9 cellular contexts compared by ENCODE assay signal in the genomic region with DNA sequence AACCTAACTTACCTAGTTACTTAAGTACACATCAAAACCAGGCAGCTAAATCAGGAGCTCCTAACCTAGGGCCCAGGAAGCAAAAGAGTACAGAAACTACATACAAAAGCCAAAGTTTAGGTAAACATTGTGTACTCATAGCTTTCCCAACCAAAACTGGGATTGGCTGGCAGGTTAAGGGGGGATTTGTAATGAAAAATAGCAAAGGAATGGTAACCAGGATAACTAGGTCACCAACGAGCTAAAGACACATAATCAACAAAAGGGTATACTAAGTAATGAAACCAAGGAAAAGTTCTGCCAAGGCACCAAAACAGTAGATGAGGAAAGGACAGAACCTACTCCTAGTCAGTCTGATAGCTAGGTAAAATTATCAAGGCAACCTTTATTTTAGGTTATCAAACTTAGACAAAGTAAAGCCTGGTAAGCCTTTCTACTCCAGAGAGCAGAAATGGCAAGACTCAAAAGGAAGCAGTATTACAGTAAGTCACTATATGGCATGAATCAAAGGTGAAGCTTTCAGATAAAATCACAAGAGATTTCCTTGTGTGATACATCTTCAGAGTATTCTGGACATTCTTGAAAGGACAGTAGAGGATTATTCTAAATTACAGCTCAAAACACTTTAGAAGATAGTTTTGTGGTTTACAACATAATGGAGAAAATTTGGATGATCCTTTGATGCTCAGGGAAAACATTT. TPM values are rescaled to one million over a fixed set of nuclear protein-coding genes. Genes with fewer than 3 reads are reported as not detected.
DNase-seq lines count a peak whose midpoint lies in the region; ATAC-seq and TF ChIP-seq lines count a peak whose summit lies in the region.
"Had no signal": no experiment of that assay in that cellular context is flagged by ENCODE, and none has a peak within 500 bp of the region (broad histone marks: within the 10 kb centered on the region; RNA-seq: fewer than 3 reads in every experiment).

No MANE protein-coding gene starts in this region.

- H3K27ac ChIP-seq in SK-N-MC (peak overlapping the region; percentile 28; the same call in 1 of the 2 replicates), esophagus (ENCODE audit: low read depth in 2 of 2, low read length in 1 of 2) (peak overlapping the region; percentile 41 to 58), osteoblast (ENCODE audit: low read depth, low read length) (peak overlapping the region; percentile 60)

- H3K4me1 ChIP-seq in esophagus (ENCODE audit: control insufficient read depth in 2 of 2, insufficient read depth in 2 of 2, low read length in 1 of 2) (peaks cover 0 to 10% of the 10 kb centered on the region in 2 donors), osteoblast (ENCODE audit: insufficient read depth, low read length) (peaks cover 62% of the 10 kb centered on the region)

- H3K4me3 ChIP-seq in SK-N-MC (peak overlapping the region; percentile 19), esophagus (ENCODE audit: low read depth in 1 of 2, low read length in 2 of 2) (peak overlapping the region in 1 of 2 donors; percentile 19), osteoblast (ENCODE audit: insufficient read depth, low read length) (peak overlapping the region; percentile 8)

- H3K4me2 ChIP-seq in osteoblast (ENCODE audit: insufficient read depth, low read length), result peak overlapping the region; percentile 90

- no peak overlapping the region for H3K9ac ChIP-seq in SK-N-MC (ENCODE audit: insufficient read length)

- peaks cover 99% of the 10 kb centered on the region for H3K36me3 ChIP-seq in SK-N-MC (ENCODE audit: insufficient read depth, low read length)
- peaks cover 4 to 14% of the 10 kb centered on the region in 2 donors for H3K36me3 ChIP-seq in esophagus (ENCODE audit: control insufficient read depth in 2 of 2, insufficient read depth in 2 of 2, low read length in 1 of 2)
- peaks cover 75% of the 10 kb centered on the region for H3K36me3 ChIP-seq in osteoblast (ENCODE audit: insufficient read depth, low read length)

- DNase-seq in G401 (ENCODE audit: low spot score) (peak; percentile 27), SK-N-MC (ENCODE audit: low read depth, low spot score) (no peak), osteoblast (ENCODE audit: insufficient read length, low spot score, missing footprints) (no peak), SHP77 (lab: John Stamatoyannopoulos, UW) (no peak), GM13976 (ENCODE audit: low spot score) (no peak), ureter (ENCODE audit: low spot score) (no peak)
- DNase-seq: islet precursor cell had no signal

- ATAC-seq in GM18520 (IDR thresholded peaks at IDR 0.05; ENCODE audit: unreplicated experiment), result no peak

- peaks cover 100% of the 10 kb centered on the region for H3K79me2 ChIP-seq in osteoblast (ENCODE audit: insufficient read depth, low read length)

- H3K9me3 ChIP-seq in SK-N-MC (ENCODE audit: low read depth, low read length), result no peaks in the 10 kb centered on the region
- H3K9me3 ChIP-seq in esophagus (ENCODE audit: control insufficient read depth in 2 of 2, insufficient read depth in 1 of 2, low read depth in 1 of 2, low read length in 1 of 2), result no peaks in the 10 kb centered on the region
- no peaks in the 10 kb centered on the region for H3K9me3 ChIP-seq in osteoblast (ENCODE audit: low read depth, low read length)

- no peak for TF ChIP-seq CTCF in osteoblast (IDR thresholded peaks at IDR 0.05; ENCODE audit: extremely low read depth, low read depth, low read length)
- TF ChIP-seq CTCF in GM13976 (IDR thresholded peaks at IDR 0.05; ENCODE audit: borderline replicate concordance, control extremely low read depth, extremely low read depth, insufficient read depth, missing control alignments), result no peak

- peaks cover 98% of the 10 kb centered on the region for H4K20me1 ChIP-seq in osteoblast (ENCODE audit: insufficient read depth, low read length)

- H3K27me3 ChIP-seq in esophagus (ENCODE audit: control insufficient read depth in 1 of 2, insufficient read depth in 2 of 2, low read length in 2 of 2), result no peaks in the 10 kb centered on the region
- no peaks in the 10 kb centered on the region for H3K27me3 ChIP-seq in osteoblast (ENCODE audit: insufficient read depth, low read length)

- in situ Hi-C loops in G401 (cut with HindIII; ENCODE audit: low sequenced_read_pairs) (loop anchor here (10.0 kb wide), 1 partner anchor 103 kb away; a partner anchor contains a TSS), GM13976 (cut with MboI; ENCODE audit: low sequenced_read_pairs, unreplicated experiment) (no loop called here)

- WGBS in esophagus, 2 donors, result 7 to 11% methylated on average over 1 of the region's 1 CpG

- no peak overlapping the region for H2AFZ ChIP-seq in osteoblast (ENCODE audit: low read length)

RNA-seq across cellular contexts. Expression of a gene that starts 10.2 kb away (rescaled TPM):
- total RNA-seq in G401 (2014; rRNA removed; shearing (Covaris generic)), result 176 and 232 TPM in 2 replicates
- 10 to 100 TPM; 56.6 to 71.1 TPM for polyA plus RNA-seq in esophagus
- 95.2 and 111 TPM in 2 replicates for total RNA-seq in osteoblast
- total RNA-seq in ureter, result 120 TPM
